In genomic region chr6:128259036-128259734, GRCh38 we compare ENCODE assay signal across 10 cellular contexts.
DNase-seq lines count a peak whose midpoint lies in the region; ATAC-seq, FAIRE-seq and TF ChIP-seq lines count a peak whose summit lies in the region.
"Had no signal": no experiment of that assay in that cellular context is flagged by ENCODE, and none has a peak within 500 bp of the region (broad histone marks: within the 10 kb centered on the region; RNA-seq: fewer than 3 reads in every experiment).

No MANE protein-coding gene starts in this region.

- peaks cover 4 to 20% (median 18%) of the 10 kb centered on the region in 4 donors for H3K4me1 Mint-ChIP-seq in CD4-positive, CD25-positive, alpha-beta regulatory T cell

- in situ Hi-C loops in GM12878 (cut with MboI): no loop called here

- H2AFZ ChIP-seq in GM12878 (ENCODE audit: control insufficient read depth, low read depth, low read length): no peak overlapping the region; the same call in 1 of the 2 replicates

- TF ChIP-seq POLR2A in GM12878 (IDR thresholded peaks at IDR 0.05; ENCODE audit: low read depth, low read length): no peak

- H3K36me3 Mint-ChIP-seq in CD4-positive, CD25-positive, alpha-beta regulatory T cell: no peaks in the 10 kb centered on the region

- BruUV-seq in GM12878 (replicated peaks; lab: Mats Ljungman, UMichigan): no TSS peak

- no peaks in the 10 kb centered on the region for H3K36me3 ChIP-seq in CD4-positive, CD25-positive, alpha-beta regulatory T cell (ENCODE audit: control insufficient read depth, insufficient read depth, low read length)
- H3K36me3 ChIP-seq in GM12878 (ENCODE audit: control insufficient read depth in 2 of 2, insufficient read depth in 2 of 2, low read length in 1 of 2): no peaks in the 10 kb centered on the region
- H3K36me3 ChIP-seq: WERI-Rb-1 had no signal

- H3K27ac ChIP-seq in CD4-positive, CD25-positive, alpha-beta regulatory T cell (ENCODE audit: insufficient read depth, low read length, poor library complexity, severe bottlenecking): no peak overlapping the region
- H3K27ac ChIP-seq in GM12878 (ENCODE audit: control insufficient read depth, insufficient read depth) (no peak overlapping the region), right cardiac atrium (ENCODE audit: low read length) (no peak overlapping the region)
- H3K27ac ChIP-seq: psoas muscle, WERI-Rb-1 had no signal

- no peak for TF ChIP-seq CTCF in GM12878 (IDR thresholded peaks at IDR 0.05 in 2 of 3, conservative IDR thresholded peaks at IDR 0.05 in 1 of 3; ENCODE audit: control insufficient read depth in 2 of 3, extremely low read depth in 1 of 3, insufficient read depth in 1 of 3, low read depth in 3 of 3, low read length in 3 of 3)

- H3K4me1 ChIP-seq in CD4-positive, CD25-positive, alpha-beta regulatory T cell (ENCODE audit: control insufficient read depth, insufficient read depth, low read length, poor library complexity, severe bottlenecking): peaks cover 3% of the 10 kb centered on the region
- H3K4me1 ChIP-seq in GM12878 (ENCODE audit: control insufficient read depth, insufficient read depth, low read length) (0 out of 2 replicates have a peak, but pooled peaks cover 3% of the 10 kb centered on the region), right cardiac atrium (ENCODE audit: control insufficient read depth, insufficient read depth, low read length) (peaks cover 2% of the 10 kb centered on the region)
- H3K4me1 ChIP-seq: psoas muscle had no signal

- RAD21 ChIA-PET in GM12878 (lab: Charles Lee; ENCODE audit: unreplicated experiment): no interaction called here

- SMC1A ChIA-PET in GM12878 (lab: Charles Lee; ENCODE audit: uncharacterized antibody, unreplicated experiment): no interaction called here

- H3K4me3 ChIP-seq in CD4-positive, CD25-positive, alpha-beta regulatory T cell (ENCODE audit: low read depth, low read length): peak overlapping the region; percentile 76
- H3K4me3 ChIP-seq in GM12878 (0 out of 2 replicates have a peak overlapping the region, but pooled peaks have one; percentile 20), right cardiac atrium (ENCODE audit: low read length) (no peak overlapping the region)
- H3K4me3 ChIP-seq: psoas muscle had no signal

- FAIRE-seq in GM12878 (lab: Jason Lieb, UNC): no peak

- CTCF ChIA-PET in GM12878 (lab: Yijun Ruan, JAX): interaction anchor here (0.7 kb wide), 1 partner anchor 16 kb away, joined by 3 read pairs; no protein-coding TSS in a partner anchor

- TF ChIP-seq EP300 in GM12878 (IDR thresholded peaks at IDR 0.05; ENCODE audit: borderline replicate concordance in 1 of 2, control insufficient read depth in 1 of 2, low read depth in 2 of 2, low read length in 2 of 2): no peak

- peaks cover 0 to 11% (median 4%) of the 10 kb centered on the region in 7 donors for H3K9me3 Mint-ChIP-seq in CD4-positive, CD25-positive, alpha-beta regulatory T cell

- H3K27me3 Mint-ChIP-seq in CD4-positive, CD25-positive, alpha-beta regulatory T cell: no peaks in the 10 kb centered on the region

- no peaks in the 10 kb centered on the region for H3K9me3 ChIP-seq in CD4-positive, CD25-positive, alpha-beta regulatory T cell (ENCODE audit: control insufficient read depth in 2 of 2, low read length in 2 of 2)
- H3K9me3 ChIP-seq in GM12878 (replicated peaks; ENCODE audit: control insufficient read depth, insufficient read depth, low read length) (no peaks in the 10 kb centered on the region), right cardiac atrium (ENCODE audit: control insufficient read depth, low read length) (no peaks in the 10 kb centered on the region)
- H3K9me3 ChIP-seq: psoas muscle had no signal

- H3K4me2 ChIP-seq in GM12878 (ENCODE audit: control insufficient read depth, insufficient read depth): 0 out of 2 replicates have a peak overlapping the region, but pooled peaks have one; percentile 28

- POLR2A ChIA-PET in GM12878 (lab: Charles Lee): no interaction called here

- no peak overlapping the region for H3K9ac ChIP-seq in GM12878 (ENCODE audit: control insufficient read depth, insufficient read depth, low read length)

- H3K79me2 ChIP-seq in GM12878 (ENCODE audit: control insufficient read depth, insufficient read depth, low read length): no peaks in the 10 kb centered on the region

- peak overlapping the region; percentile 10 to 80 (median 59) for H3K4me3 Mint-ChIP-seq in CD4-positive, CD25-positive, alpha-beta regulatory T cell

- WGBS in GM12878 (ENCODE audit: insufficient coverage, insufficient replicate concordance, low lambda C conversion rate, missing lambda C conversion rate): 0% methylated on average over 2 of the region's 2 CpGs
- WGBS in right cardiac atrium: 64% methylated on average over 2 of the region's 2 CpGs

- H4K20me1 ChIP-seq in GM12878 (ENCODE audit: control insufficient read depth, insufficient read depth): no peaks in the 10 kb centered on the region

- DNase-seq in CD4-positive, CD25-positive, alpha-beta regulatory T cell: peak in 1 of 3 donors; percentile 48
- DNase-seq in GM12878 (ENCODE audit: low read depth, low spot score) (peak; percentile 3), globus pallidus (ENCODE audit: low spot score) (no peak), right cardiac atrium (no peak), iPS-NIHi11 (ENCODE audit: low spot score) (no peak)
- no peak for DNase-seq in stimulated activated CD4-positive, alpha-beta T cell treated with anti-CD3 and anti-CD28 coated beads, Interleukin-4, amount 100 ng/mL, for 24 hours
- DNase-seq: psoas muscle, WERI-Rb-1 had no signal

- no peak for ATAC-seq in CD4-positive, CD25-positive, alpha-beta regulatory T cell (ENCODE audit: low read depth in 2 of 2)
- ATAC-seq in GM19395 (IDR thresholded peaks at IDR 0.05; ENCODE audit: unreplicated experiment): peak; percentile 96
- ATAC-seq in HG03103 (IDR thresholded peaks at IDR 0.05; ENCODE audit: low read depth, unreplicated experiment): peak; percentile 93
- ATAC-seq in GM12878: peak; percentile 92
- no peak for ATAC-seq in right cardiac atrium
- ATAC-seq: psoas muscle had no signal

- H3K27ac Mint-ChIP-seq in CD4-positive, CD25-positive, alpha-beta regulatory T cell: peak overlapping the region; percentile 1 to 48 (median 15)

- intact Hi-C loops in GM12878 (cut with micrococcal nuclease; ENCODE audit: unreplicated experiment) (no loop called here), right cardiac atrium (cut with DNase I) (no loop called here)

- H3K27me3 ChIP-seq in CD4-positive, CD25-positive, alpha-beta regulatory T cell (ENCODE audit: control insufficient read depth, insufficient read depth, low read length): no peaks in the 10 kb centered on the region
- H3K27me3 ChIP-seq in GM12878 (replicated peaks in 1 of 2; ENCODE audit: control insufficient read depth in 2 of 2, insufficient read depth in 2 of 2, low read length in 1 of 2): no peaks in the 10 kb centered on the region
- H3K27me3 ChIP-seq in right cardiac atrium (ENCODE audit: control insufficient read depth, insufficient read depth): no peaks in the 10 kb centered on the region

- no peak for TF ChIP-seq RAD21 in GM12878 (IDR thresholded peaks at IDR 0.05; ENCODE audit: insufficient read depth, low read depth, low read length)

TF ChIP-seq in GM12878, 131 proteins besides CTCF, POLR2A, EP300 and RAD21:
- no peak for TF ChIP-seq YBX1 (IDR thresholded peaks at IDR 0.05)
- TF ChIP-seq, protein P1, sequence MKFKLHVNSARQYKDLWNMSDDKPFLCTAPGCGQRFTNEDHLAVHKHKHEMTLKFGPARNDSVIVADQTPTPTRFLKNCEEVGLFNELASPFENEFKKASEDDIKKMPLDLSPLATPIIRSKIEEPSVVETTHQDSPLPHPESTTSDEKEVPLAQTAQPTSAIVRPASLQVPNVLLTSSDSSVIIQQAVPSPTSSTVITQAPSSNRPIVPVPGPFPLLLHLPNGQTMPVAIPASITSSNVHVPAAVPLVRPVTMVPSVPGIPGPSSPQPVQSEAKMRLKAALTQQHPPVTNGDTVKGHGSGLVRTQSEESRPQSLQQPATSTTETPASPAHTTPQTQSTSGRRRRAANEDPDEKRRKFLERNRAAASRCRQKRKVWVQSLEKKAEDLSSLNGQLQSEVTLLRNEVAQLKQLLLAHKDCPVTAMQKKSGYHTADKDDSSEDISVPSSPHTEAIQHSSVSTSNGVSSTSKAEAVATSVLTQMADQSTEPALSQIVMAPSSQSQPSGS (IDR thresholded peaks at IDR 0.05; ENCODE audit: low read length): peak; percentile 31; the same call in 1 of the 2 replicates
- TF ChIP-seq TCF3 (IDR thresholded peaks at IDR 0.05; ENCODE audit: borderline replicate concordance, insufficient read depth, low read depth, low read length): no peak
- TF ChIP-seq, protein P2, sequence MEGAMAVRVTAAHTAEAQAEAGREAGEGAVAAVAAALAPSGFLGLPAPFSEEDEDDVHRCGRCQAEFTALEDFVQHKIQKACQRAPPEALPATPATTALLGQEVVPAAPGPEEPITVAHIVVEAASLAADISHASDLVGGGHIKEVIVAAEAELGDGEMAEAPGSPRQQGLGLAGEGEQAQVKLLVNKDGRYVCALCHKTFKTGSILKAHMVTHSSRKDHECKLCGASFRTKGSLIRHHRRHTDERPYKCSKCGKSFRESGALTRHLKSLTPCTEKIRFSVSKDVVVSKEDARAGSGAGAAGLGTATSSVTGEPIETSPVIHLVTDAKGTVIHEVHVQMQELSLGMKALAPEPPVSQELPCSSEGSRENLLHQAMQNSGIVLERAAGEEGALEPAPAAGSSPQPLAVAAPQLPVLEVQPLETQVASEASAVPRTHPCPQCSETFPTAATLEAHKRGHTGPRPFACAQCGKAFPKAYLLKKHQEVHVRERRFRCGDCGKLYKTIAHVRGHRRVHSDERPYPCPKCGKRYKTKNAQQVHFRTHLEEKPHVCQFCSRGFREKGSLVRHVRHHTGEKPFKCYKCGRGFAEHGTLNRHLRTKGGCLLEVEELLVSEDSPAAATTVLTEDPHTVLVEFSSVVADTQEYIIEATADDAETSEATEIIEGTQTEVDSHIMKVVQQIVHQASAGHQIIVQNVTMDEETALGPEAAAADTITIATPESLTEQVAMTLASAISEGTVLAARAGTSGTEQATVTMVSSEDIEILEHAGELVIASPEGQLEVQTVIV (IDR thresholded peaks at IDR 0.05; ENCODE audit: borderline replicate concordance, partially characterized antibody): no peak
- TF ChIP-seq RUNX3 (IDR thresholded peaks at IDR 0.05; ENCODE audit: low read length): peak; percentile 38
- TF ChIP-seq ZZZ3 (IDR thresholded peaks at IDR 0.05; ENCODE audit: control insufficient read depth, insufficient read length, low read depth): no peak
- TF ChIP-seq JUNB (IDR thresholded peaks at IDR 0.05): peak; percentile 55; the same call in 1 of the 2 replicates
- no peak for TF ChIP-seq CBX3 (IDR thresholded peaks at IDR 0.05; ENCODE audit: borderline replicate concordance, low read depth)

Comparison
In these comparisons a context has a peak if more than half of its experiments do, and no peak if none do; other contexts are left out.
1. ATAC-seq: peak in GM19395 (single experiment), HG03103 (single experiment) and GM12878 (single experiment); none in CD4-positive, CD25-positive, alpha-beta regulatory T cell (0 of 2) and right cardiac atrium (0 of 2).